Comparison of ENCODE assay signal across 8 cellular contexts in the genomic region with DNA sequence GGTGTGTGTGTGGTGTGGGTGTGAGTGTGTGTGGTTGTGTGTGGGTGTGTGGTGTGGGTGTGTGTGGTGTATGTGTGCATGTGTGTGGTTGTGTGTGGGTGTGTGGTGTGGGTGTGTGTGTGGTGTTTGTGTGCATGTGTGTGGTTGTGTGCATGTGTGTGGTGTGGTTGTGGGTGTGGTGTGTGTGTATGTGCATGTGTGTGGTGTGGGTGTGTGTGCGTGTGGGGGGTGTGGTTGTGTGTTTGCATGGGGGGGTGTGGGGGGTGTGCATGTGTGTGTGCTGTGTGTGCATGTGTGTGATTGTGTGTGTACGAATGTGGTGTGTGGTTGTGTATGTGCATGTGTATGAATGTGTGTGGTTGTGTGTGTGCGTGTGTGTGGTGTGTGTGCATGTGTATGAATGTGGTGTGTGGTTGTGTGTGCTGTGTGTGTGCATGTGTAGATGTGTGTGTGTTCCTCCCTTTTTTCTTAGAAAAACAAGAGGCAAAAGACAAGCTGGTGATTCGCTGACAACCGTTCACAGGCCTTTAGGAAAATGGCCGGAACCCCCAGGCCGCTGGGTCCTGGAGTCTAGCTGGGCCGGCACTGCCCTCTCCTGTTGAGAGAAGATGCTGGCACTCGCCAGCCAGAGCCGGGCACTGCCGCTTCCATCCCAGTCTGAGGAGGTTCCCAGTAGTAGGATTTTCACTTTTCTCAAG. TPM values are rescaled to one million over a fixed set of nuclear protein-coding genes. Genes with fewer than 3 reads are reported as not detected.
DNase-seq lines count a peak whose midpoint lies in the region; ATAC-seq and TF ChIP-seq lines count a peak whose summit lies in the region.

No MANE protein-coding gene starts in this region.

- H3K79me2 ChIP-seq in smooth muscle cell (ENCODE audit: low read depth), result no peaks in the 10 kb centered on the region

- no peaks in the 10 kb centered on the region for H3K36me3 ChIP-seq in smooth muscle cell (ENCODE audit: low read depth)

- no peak overlapping the region for H3K4me2 ChIP-seq in smooth muscle cell

- DNase-seq in NCI-H1417 (lab: John Stamatoyannopoulos, UW), result peak; percentile 13 to 56 (median 50)
- no peak for DNase-seq in NCI-H1417 treated with DMSO at 0.1 percent for 48 hours (lab: John Stamatoyannopoulos, UW)
- peak in 56 of 58 donors; percentile 14 to 86 (median 57) for DNase-seq in anterior cingulate cortex (lab: John Stamatoyannopoulos, UW)
- DNase-seq in hepatic stellate cell (ENCODE audit: low spot score), result peak; percentile 95
- no peak for DNase-seq in smooth muscle cell (lab: John Stamatoyannopoulos, UW; ENCODE audit: unreplicated experiment)
- no peak for DNase-seq in GM19238 (ENCODE audit: insufficient read length, low spot score)

- no peaks in the 10 kb centered on the region for H3F3A ChIP-seq in smooth muscle cell (ENCODE audit: low read depth)

- no peak overlapping the region for H3K27ac ChIP-seq in smooth muscle cell (ENCODE audit: low read depth)

- no peaks in the 10 kb centered on the region for H3K9me3 ChIP-seq in smooth muscle cell (replicated peaks; ENCODE audit: low read depth)

- ATAC-seq in HG03097 (IDR thresholded peaks at IDR 0.05; ENCODE audit: low FRiP score, unreplicated experiment), result no peak
- no peak for ATAC-seq in HG03196 (IDR thresholded peaks at IDR 0.05; ENCODE audit: unreplicated experiment)

- no peaks in the 10 kb centered on the region for H3K27me3 ChIP-seq in smooth muscle cell (ENCODE audit: low read depth)

- no peaks in the 10 kb centered on the region for H4K20me1 ChIP-seq in smooth muscle cell (ENCODE audit: low read depth)

- no peaks in the 10 kb centered on the region for H3K4me1 ChIP-seq in smooth muscle cell (ENCODE audit: low read depth)

- peak; percentile 60 for TF ChIP-seq CTCF in smooth muscle cell (IDR thresholded peaks at IDR 0.05; ENCODE audit: borderline replicate concordance, insufficient read depth, poor library complexity, severe bottlenecking)

- no peak overlapping the region for H2AFZ ChIP-seq in smooth muscle cell (ENCODE audit: low read depth)

- H3K9ac ChIP-seq in smooth muscle cell (ENCODE audit: low read depth), result no peak overlapping the region

- no peak overlapping the region for H3K4me3 ChIP-seq in smooth muscle cell

- WGBS in smooth muscle cell (ENCODE audit: low lambda C conversion rate), result 70% methylated on average over 9 of the region's 11 CpGs

RNA-seq across cellular contexts. Expression of a gene that starts 44.6 kb away (rescaled TPM):
- 5.0 and 6.9 TPM in 2 replicates for total RNA-seq in smooth muscle cell
- 4.6 and 9.6 TPM in 2 replicates for polyA plus RNA-seq in smooth muscle cell

Comparison
In these comparisons a context has a peak if more than half of its experiments do, and no peak if none do; other contexts are left out.
1. DNase-seq: peak in NCI-H1417 (3 of 3), anterior cingulate cortex (56 of 58) and hepatic stellate cell (single experiment); none in NCI-H1417 treated with DMSO at 0.1 percent for 48 hours (single experiment), smooth muscle cell (single experiment) and GM19238 (single experiment).